ENCODE assay signal across 1 cellular context in genomic region chr9:114163517-114163924, GRCh38.
A peak's percentile ranks its signal among the peaks of the same experiment; 100 is the strongest.
TF ChIP-seq lines count a peak whose summit lies in the region.

No MANE protein-coding gene starts in this region.

TF ChIP-seq in HepG2, 621 proteins besides CTCF, POLR2A, EP300 and RAD21 (continued from another document and continues in another):
- TF ChIP-seq PRDM15 (CRISPR knock-in tag; IDR thresholded peaks at IDR 0.05): no peak
- TF ChIP-seq CBX5 (CRISPR knock-in tag; IDR thresholded peaks at IDR 0.05; ENCODE audit: borderline replicate concordance): peak; percentile 73; the same call in 1 of the 2 replicates
- no peak for TF ChIP-seq E2F5 (CRISPR knock-in tag; conservative IDR thresholded peaks at IDR 0.05)
- TF ChIP-seq THRA (CRISPR knock-in tag; IDR thresholded peaks at IDR 0.05; ENCODE audit: borderline replicate concordance): no peak
- TF ChIP-seq FIP1L1 (IDR thresholded peaks at IDR 0.05; ENCODE audit: borderline replicate concordance, insufficient read depth, low read depth, low read length): no peak
- TF ChIP-seq ZKSCAN8 (CRISPR knock-in tag; IDR thresholded peaks at IDR 0.05; ENCODE audit: borderline replicate concordance): no peak
- TF ChIP-seq ZBTB20 (CRISPR knock-in tag; IDR thresholded peaks at IDR 0.05; ENCODE audit: borderline replicate concordance, low read depth): no peak
- peak; percentile 82 for TF ChIP-seq MYC (CRISPR knock-in tag; IDR thresholded peaks at IDR 0.05; ENCODE audit: borderline replicate concordance)
- no peak for TF ChIP-seq HNF4G (IDR thresholded peaks at IDR 0.05; ENCODE audit: borderline replicate concordance, low read depth, low read length)
- TF ChIP-seq HNF4G (CRISPR knock-in tag; IDR thresholded peaks at IDR 0.05; ENCODE audit: borderline replicate concordance, low read depth): no peak
- TF ChIP-seq DRAP1 (CRISPR knock-in tag; IDR thresholded peaks at IDR 0.05): 0 out of 2 replicates have a peak, but pooled peaks have one; percentile 37
- no peak for TF ChIP-seq NRL (CRISPR knock-in tag; IDR thresholded peaks at IDR 0.05; ENCODE audit: borderline replicate concordance)
- TF ChIP-seq MLLT10 (CRISPR knock-in tag; IDR thresholded peaks at IDR 0.05): no peak
- no peak for TF ChIP-seq NFE2 (CRISPR knock-in tag; IDR thresholded peaks at IDR 0.05)
- no peak for TF ChIP-seq U2AF2 (IDR thresholded peaks at IDR 0.05; ENCODE audit: low read depth, low read length)
- TF ChIP-seq MXD4 (CRISPR knock-in tag; IDR thresholded peaks at IDR 0.05): peak; percentile 60; the same call in 1 of the 2 replicates
- TF ChIP-seq ARID4A (CRISPR knock-in tag; IDR thresholded peaks at IDR 0.05; ENCODE audit: borderline replicate concordance): peak; percentile 70
- peak; percentile 68; the same call in 1 of the 2 replicates for TF ChIP-seq TFAP4 (IDR thresholded peaks at IDR 0.05; ENCODE audit: borderline replicate concordance, low read depth)
- no peak for TF ChIP-seq ZSCAN29 (CRISPR knock-in tag; conservative IDR thresholded peaks at IDR 0.05)
- TF ChIP-seq ZNF878 (CRISPR knock-in tag; IDR thresholded peaks at IDR 0.05): no peak
- no peak for TF ChIP-seq ZNF460 (CRISPR knock-in tag; IDR thresholded peaks at IDR 0.05; ENCODE audit: borderline replicate concordance)
- no peak for TF ChIP-seq ZNF263 (CRISPR knock-in tag; IDR thresholded peaks at IDR 0.05)
- no peak for TF ChIP-seq HDAC2 (CRISPR knock-in tag; IDR thresholded peaks at IDR 0.05)
- TF ChIP-seq ZNF292 (CRISPR knock-in tag; IDR thresholded peaks at IDR 0.05; ENCODE audit: borderline replicate concordance, low read depth): peak; percentile 52; the same call in 1 of the 2 replicates
- no peak for TF ChIP-seq SP140L (CRISPR knock-in tag; IDR thresholded peaks at IDR 0.05; ENCODE audit: borderline replicate concordance)
- TF ChIP-seq TCF7L2 (IDR thresholded peaks at IDR 0.05; ENCODE audit: low read depth, low read length): no peak
- peak; percentile 57 for TF ChIP-seq RBFOX2 (IDR thresholded peaks at IDR 0.05; ENCODE audit: low read depth, low read length)
- peak; percentile 30; the same call in 1 of the 2 replicates for TF ChIP-seq CSRNP1 (CRISPR knock-in tag; IDR thresholded peaks at IDR 0.05)
- no peak for TF ChIP-seq ZNF414 (CRISPR knock-in tag; IDR thresholded peaks at IDR 0.05)
- peak; percentile 84 for TF ChIP-seq HIC2 (CRISPR knock-in tag; IDR thresholded peaks at IDR 0.05; ENCODE audit: low read depth)
- no peak for TF ChIP-seq ATF2 (CRISPR knock-in tag; IDR thresholded peaks at IDR 0.05)
- TF ChIP-seq THAP7 (CRISPR knock-in tag; IDR thresholded peaks at IDR 0.05): no peak
- TF ChIP-seq MTA3 (CRISPR knock-in tag; IDR thresholded peaks at IDR 0.05): no peak
- no peak for TF ChIP-seq ZNF274 (CRISPR knock-in tag; IDR thresholded peaks at IDR 0.05)
- no peak for TF ChIP-seq ZNF562 (CRISPR knock-in tag; IDR thresholded peaks at IDR 0.05; ENCODE audit: borderline replicate concordance)
- TF ChIP-seq SRY (CRISPR knock-in tag; IDR thresholded peaks at IDR 0.05): no peak
- peak; percentile 98 for TF ChIP-seq ZNF281 (CRISPR knock-in tag; IDR thresholded peaks at IDR 0.05; ENCODE audit: borderline replicate concordance)
